Comparison of ENCODE assay signal across 1 cellular context in genomic region chr3:17860840-17861471, GRCh38.
TF ChIP-seq lines count a peak whose summit lies in the region.

No MANE protein-coding gene starts in this region.

TF ChIP-seq in H1, 55 proteins besides CTCF, POLR2A, EP300 and RAD21:
- 0 out of 2 replicates have a peak, but pooled peaks have one; percentile 8 for TF ChIP-seq YY1 (IDR thresholded peaks at IDR 0.05; ENCODE audit: low read depth, low read length)
